In the genomic region with DNA sequence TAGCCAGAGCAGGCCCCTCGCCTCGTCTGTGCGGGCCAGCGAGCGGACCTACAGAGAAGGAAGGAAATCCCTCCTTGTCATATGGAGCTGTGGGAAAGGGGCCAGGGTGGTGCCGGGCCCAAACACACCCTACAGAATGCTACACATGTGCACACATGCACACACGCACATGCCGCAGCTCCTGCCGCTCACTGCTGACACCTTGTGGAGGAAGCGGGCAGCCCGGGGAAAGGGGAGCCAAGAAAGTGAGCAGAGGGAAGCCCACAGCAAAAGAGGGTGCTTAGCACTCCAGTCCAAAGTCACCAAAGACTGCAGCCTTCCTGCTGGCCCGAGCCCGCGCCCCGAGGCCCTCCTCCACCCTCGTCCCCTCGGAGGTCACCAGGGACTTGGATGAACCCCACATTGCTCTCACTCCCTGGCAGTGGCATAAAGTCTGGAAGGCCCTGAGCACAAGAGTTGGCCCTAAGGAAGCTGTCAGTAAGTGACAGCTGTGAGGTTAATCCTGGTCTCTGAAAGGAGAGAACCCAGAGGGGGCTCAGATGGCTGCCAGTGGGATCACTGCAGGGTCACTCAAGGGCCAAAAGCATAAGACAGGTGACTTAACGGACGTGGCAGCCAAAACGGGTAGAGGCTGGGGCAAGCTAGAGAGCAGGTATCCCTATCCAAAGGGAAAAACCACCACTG, we compare ENCODE assay signal across 1 cellular context.
A peak's percentile ranks its signal among the peaks of the same experiment; 100 is the strongest.
TF ChIP-seq lines count a peak whose summit lies in the region.

No MANE protein-coding gene starts in this region.

TF ChIP-seq in HepG2, 621 proteins besides CTCF, POLR2A, EP300 and RAD21 (continued from another document and continues in another):
- no peak for TF ChIP-seq ZNF609 (CRISPR knock-in tag; IDR thresholded peaks at IDR 0.05; ENCODE audit: borderline replicate concordance)
- TF ChIP-seq ZFP37 (CRISPR knock-in tag; IDR thresholded peaks at IDR 0.05; ENCODE audit: borderline replicate concordance), result no peak
- no peak for TF ChIP-seq CEBPG (CRISPR knock-in tag; IDR thresholded peaks at IDR 0.05)
- peak; percentile 25; the same call in 1 of the 2 replicates for TF ChIP-seq ZFX (CRISPR knock-in tag; IDR thresholded peaks at IDR 0.05; ENCODE audit: low read depth)
- TF ChIP-seq, protein P1, sequence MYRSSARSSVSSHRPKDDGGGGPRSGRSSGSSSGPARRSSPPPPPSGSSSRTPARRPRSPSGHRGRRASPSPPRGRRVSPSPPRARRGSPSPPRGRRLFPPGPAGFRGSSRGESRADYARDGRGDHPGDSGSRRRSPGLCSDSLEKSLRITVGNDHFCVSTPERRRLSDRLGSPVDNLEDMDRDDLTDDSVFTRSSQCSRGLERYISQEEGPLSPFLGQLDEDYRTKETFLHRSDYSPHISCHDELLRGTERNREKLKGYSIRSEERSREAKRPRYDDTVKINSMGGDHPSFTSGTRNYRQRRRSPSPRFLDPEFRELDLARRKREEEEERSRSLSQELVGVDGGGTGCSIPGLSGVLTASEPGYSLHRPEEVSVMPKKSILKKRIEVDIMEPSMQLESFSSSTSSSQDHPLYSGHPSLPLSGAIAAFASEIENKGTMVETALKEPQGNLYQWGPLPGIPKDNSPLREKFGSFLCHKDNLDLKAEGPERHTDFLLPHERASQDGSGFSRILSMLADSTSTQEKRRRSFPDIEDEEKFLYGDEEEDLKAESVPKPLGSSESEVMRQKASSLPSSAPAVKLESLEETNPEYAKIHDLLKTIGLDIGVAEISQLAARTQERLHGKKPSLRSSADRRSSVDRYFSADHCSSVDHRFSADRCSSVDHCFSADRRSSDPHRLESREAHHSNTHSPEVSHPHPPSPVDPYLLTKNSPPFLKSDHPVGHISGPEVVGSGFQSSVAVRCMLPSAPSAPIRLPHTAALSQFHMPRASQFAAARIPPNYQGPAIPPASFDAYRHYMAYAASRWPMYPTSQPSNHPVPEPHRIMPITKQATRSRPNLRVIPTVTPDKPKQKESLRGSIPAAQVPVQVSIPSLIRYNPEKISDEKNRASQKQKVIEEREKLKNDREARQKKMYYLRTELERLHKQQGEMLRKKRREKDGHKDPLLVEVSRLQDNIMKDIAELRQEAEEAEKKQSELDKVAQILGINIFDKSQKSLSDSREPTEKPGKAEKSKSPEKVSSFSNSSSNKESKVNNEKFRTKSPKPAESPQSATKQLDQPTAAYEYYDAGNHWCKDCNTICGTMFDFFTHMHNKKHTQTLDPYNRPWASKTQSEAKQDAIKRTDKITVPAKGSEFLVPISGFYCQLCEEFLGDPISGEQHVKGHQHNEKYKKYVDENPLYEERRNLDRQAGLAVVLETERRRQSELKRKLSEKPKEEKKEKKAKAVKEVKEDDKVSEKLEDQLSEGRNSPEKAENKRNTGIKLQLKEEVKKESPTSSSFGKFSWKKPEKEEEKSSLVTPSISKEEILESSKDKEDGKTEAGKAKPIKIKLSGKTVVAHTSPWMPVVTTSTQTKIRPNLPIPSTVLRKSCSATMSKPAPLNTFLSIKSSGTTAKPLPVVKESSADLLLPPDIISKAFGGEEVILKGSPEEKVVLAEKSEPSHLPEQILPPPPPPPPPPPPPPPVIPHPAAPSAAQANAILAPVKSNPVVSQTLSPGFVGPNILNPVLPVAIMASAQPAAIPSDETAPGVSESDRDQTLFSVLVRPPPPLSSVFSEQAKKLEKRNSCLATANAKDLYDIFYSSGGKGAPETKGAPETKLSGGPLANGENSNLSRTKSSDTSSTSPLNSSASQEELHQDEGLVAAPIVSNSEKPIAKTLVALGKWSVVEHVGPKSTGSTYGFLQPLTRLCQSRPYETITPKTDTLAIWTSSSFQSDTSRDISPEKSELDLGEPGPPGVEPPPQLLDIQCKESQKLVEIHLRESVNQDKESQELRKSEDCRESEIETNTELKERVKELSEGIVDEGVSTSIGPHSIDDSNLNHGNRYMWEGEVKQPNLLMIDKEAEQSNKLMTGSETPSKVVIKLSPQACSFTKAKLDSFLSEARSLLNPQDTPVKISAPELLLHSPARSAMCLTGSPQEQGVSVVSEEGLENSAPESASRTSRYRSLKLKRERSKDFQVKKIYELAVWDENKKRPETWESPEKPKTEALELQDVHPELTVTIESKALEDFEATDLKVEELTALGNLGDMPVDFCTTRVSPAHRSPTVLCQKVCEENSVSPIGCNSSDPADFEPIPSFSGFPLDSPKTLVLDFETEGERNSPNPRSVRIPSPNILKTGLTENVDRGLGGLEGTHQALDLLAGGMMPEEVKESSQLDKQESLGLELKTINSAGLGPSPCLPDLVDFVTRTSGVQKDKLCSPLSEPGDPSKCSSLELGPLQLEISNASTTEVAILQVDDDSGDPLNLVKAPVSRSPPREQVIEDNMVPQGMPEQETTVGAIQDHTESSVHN (CRISPR knock-in tag; IDR thresholded peaks at IDR 0.05), result no peak
- TF ChIP-seq GABPB1 (CRISPR knock-in tag; IDR thresholded peaks at IDR 0.05), result no peak; the same call in 1 of the 2 replicates
- TF ChIP-seq ZNF263 (CRISPR knock-in tag; IDR thresholded peaks at IDR 0.05), result no peak
- TF ChIP-seq, protein P2, sequence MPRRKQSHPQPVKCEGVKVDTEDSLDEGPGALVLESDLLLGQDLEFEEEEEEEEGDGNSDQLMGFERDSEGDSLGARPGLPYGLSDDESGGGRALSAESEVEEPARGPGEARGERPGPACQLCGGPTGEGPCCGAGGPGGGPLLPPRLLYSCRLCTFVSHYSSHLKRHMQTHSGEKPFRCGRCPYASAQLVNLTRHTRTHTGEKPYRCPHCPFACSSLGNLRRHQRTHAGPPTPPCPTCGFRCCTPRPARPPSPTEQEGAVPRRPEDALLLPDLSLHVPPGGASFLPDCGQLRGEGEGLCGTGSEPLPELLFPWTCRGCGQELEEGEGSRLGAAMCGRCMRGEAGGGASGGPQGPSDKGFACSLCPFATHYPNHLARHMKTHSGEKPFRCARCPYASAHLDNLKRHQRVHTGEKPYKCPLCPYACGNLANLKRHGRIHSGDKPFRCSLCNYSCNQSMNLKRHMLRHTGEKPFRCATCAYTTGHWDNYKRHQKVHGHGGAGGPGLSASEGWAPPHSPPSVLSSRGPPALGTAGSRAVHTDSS (CRISPR knock-in tag; conservative IDR thresholded peaks at IDR 0.05), result no peak
- TF ChIP-seq ZFP36L1 (CRISPR knock-in tag; IDR thresholded peaks at IDR 0.05), result no peak
- TF ChIP-seq ZNF432 (CRISPR knock-in tag; IDR thresholded peaks at IDR 0.05; ENCODE audit: borderline replicate concordance), result no peak
- TF ChIP-seq ZMYM3 (CRISPR knock-in tag; IDR thresholded peaks at IDR 0.05), result no peak
- no peak for TF ChIP-seq ZNF674 (CRISPR knock-in tag; IDR thresholded peaks at IDR 0.05; ENCODE audit: low read depth)
- no peak for TF ChIP-seq HHEX (CRISPR knock-in tag; IDR thresholded peaks at IDR 0.05)
- TF ChIP-seq, protein P3, sequence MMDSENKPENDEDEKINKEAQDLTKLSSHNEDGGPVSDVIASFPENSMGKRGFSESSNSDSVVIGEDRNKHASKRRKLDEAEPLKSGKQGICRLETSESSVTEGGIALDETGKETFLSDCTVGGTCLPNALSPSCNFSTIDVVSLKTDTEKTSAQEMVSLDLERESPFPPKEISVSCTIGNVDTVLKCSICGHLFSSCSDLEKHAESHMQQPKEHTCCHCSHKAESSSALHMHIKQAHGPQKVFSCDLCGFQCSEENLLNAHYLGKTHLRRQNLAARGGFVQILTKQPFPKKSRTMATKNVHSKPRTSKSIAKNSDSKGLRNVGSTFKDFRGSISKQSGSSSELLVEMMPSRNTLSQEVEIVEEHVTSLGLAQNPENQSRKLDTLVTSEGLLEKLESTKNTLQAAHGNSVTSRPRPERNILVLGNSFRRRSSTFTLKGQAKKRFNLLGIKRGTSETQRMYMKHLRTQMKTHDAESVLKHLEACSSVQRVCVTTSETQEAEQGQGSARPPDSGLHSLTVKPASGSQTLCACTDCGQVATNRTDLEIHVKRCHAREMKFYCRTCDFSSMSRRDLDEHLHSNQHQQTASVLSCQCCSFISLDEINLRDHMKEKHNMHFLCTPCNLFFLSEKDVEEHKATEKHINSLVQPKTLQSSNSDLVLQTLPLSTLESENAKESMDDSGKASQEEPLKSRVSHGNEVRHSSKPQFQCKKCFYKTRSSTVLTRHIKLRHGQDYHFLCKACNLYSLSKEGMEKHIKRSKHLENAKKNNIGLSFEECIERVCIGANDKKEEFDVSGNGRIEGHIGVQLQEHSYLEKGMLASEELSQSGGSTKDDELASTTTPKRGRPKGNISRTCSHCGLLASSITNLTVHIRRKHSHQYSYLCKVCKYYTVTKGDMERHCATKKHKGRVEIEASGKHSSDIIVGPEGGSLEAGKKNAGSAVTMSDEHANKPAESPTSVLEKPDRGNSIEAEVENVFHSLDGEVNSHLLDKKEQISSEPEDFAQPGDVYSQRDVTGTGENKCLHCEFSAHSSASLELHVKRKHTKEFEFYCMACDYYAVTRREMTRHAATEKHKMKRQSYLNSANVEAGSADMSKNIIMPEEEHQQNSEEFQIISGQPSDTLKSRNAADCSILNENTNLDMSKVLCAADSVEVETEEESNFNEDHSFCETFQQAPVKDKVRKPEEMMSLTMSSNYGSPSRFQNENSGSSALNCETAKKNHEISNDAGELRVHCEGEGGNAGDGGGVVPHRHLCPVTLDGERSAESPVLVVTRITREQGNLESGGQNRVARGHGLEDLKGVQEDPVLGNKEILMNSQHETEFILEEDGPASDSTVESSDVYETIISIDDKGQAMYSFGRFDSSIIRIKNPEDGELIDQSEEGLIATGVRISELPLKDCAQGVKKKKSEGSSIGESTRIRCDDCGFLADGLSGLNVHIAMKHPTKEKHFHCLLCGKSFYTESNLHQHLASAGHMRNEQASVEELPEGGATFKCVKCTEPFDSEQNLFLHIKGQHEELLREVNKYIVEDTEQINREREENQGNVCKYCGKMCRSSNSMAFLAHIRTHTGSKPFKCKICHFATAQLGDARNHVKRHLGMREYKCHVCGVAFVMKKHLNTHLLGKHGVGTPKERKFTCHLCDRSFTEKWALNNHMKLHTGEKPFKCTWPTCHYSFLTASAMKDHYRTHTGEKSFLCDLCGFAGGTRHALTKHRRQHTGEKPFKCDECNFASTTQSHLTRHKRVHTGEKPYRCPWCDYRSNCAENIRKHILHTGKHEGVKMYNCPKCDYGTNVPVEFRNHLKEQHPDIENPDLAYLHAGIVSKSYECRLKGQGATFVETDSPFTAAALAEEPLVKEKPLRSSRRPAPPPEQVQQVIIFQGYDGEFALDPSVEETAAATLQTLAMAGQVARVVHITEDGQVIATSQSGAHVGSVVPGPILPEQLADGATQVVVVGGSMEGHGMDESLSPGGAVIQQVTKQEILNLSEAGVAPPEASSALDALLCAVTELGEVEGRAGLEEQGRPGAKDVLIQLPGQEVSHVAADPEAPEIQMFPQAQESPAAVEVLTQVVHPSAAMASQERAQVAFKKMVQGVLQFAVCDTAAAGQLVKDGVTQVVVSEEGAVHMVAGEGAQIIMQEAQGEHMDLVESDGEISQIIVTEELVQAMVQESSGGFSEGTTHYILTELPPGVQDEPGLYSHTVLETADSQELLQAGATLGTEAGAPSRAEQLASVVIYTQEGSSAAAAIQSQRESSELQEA (CRISPR knock-in tag; IDR thresholded peaks at IDR 0.05; ENCODE audit: not compliant biosample characterization), result no peak
- peak; percentile 45 for TF ChIP-seq TEAD3 (CRISPR knock-in tag; optimal IDR thresholded peaks at IDR 0.05; ENCODE audit: borderline replicate concordance)
- no peak for TF ChIP-seq ZNF558 (CRISPR knock-in tag; IDR thresholded peaks at IDR 0.05; ENCODE audit: borderline replicate concordance)
- TF ChIP-seq MEF2D (CRISPR knock-in tag; IDR thresholded peaks at IDR 0.05), result no peak
- no peak for TF ChIP-seq MAFF (IDR thresholded peaks at IDR 0.05; ENCODE audit: low read depth, low read length)
- TF ChIP-seq ZNF75D (CRISPR knock-in tag; IDR thresholded peaks at IDR 0.05; ENCODE audit: borderline replicate concordance), result no peak
- TF ChIP-seq PCBP1 (IDR thresholded peaks at IDR 0.05; ENCODE audit: borderline replicate concordance, low read depth, low read length), result no peak
- TF ChIP-seq ZNF224 (CRISPR knock-in tag; IDR thresholded peaks at IDR 0.05), result no peak
- TF ChIP-seq STAG1 (CRISPR knock-in tag; IDR thresholded peaks at IDR 0.05), result peak; percentile 79
- no peak for TF ChIP-seq ZNF713 (CRISPR knock-in tag; IDR thresholded peaks at IDR 0.05)
- peak; percentile 57 for TF ChIP-seq MAX (IDR thresholded peaks at IDR 0.05)
- peak; percentile 64 for TF ChIP-seq BHLHE40 (IDR thresholded peaks at IDR 0.05; ENCODE audit: low read length)
- no peak for TF ChIP-seq ZNF644 (CRISPR knock-in tag; IDR thresholded peaks at IDR 0.05; ENCODE audit: low read depth)
- no peak for TF ChIP-seq NR2C2 (CRISPR knock-in tag; IDR thresholded peaks at IDR 0.05; ENCODE audit: borderline replicate concordance)
- no peak for TF ChIP-seq CCDC6 (CRISPR knock-in tag; IDR thresholded peaks at IDR 0.05)
- TF ChIP-seq HMG20B (CRISPR knock-in tag; conservative IDR thresholded peaks at IDR 0.05), result no peak
- TF ChIP-seq HNRNPUL1 (IDR thresholded peaks at IDR 0.05; ENCODE audit: low read depth, low read length), result no peak
- TF ChIP-seq, protein P4, sequence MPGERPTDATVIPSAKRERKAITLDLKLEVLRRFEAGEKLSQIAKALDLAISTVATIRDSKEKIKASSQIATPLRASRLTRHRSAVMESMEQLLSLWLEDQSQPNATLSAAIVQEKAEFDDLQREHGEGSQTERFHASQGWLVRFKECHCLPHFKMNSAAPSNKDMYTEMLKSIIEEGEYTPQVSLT (CRISPR knock-in tag; IDR thresholded peaks at IDR 0.05; ENCODE audit: borderline replicate concordance, low read depth), result no peak
- TF ChIP-seq ZNF552 (CRISPR knock-in tag; IDR thresholded peaks at IDR 0.05; ENCODE audit: borderline replicate concordance), result no peak
- no peak for TF ChIP-seq U2AF2 (IDR thresholded peaks at IDR 0.05; ENCODE audit: low read depth, low read length)
